ENCODE assay signal across 9 cellular contexts in genomic region chr16:70573451-70574121, GRCh38. TPM values are rescaled to one million over a fixed set of nuclear protein-coding genes. Genes with fewer than 3 reads are reported as not detected.
DNase-seq lines count a peak whose midpoint lies in the region; ATAC-seq, FAIRE-seq and TF ChIP-seq lines count a peak whose summit lies in the region.
"Had no signal": no experiment of that assay in that cellular context is flagged by ENCODE, and none has a peak within 500 bp of the region (broad histone marks: within the 10 kb centered on the region; RNA-seq: fewer than 3 reads in every experiment).

No MANE protein-coding gene starts in this region.

- WGBS in smooth muscle cell (ENCODE audit: low lambda C conversion rate) = 48% methylated on average over 5 of the region's 5 CpGs

- no peak for TF ChIP-seq POLR2A in breast epithelium (IDR thresholded peaks at IDR 0.05)

- H3K4me1 ChIP-seq in breast epithelium (peaks cover 11 to 25% of the 10 kb centered on the region in 2 donors), smooth muscle cell (ENCODE audit: low read depth) (peaks cover 5% of the 10 kb centered on the region)

- intact Hi-C loops in breast epithelium (cut with DNase I; ENCODE audit: low total_unique reads) = no loop called here

- ATAC-seq in GM21423 (IDR thresholded peaks at IDR 0.05; ENCODE audit: unreplicated experiment) (no peak), GM19023 (IDR thresholded peaks at IDR 0.05; ENCODE audit: unreplicated experiment) (no peak)

- peaks cover 74% of the 10 kb centered on the region for H3K4me1 Mint-ChIP-seq in HFFc6 (ENCODE audit: low read depth)

- DNase-seq in HFFc6 (peak; percentile 80), breast epithelium (ENCODE audit: low spot score in 2 of 2) (no peak), kidney epithelial cell (ENCODE audit: low read depth) (peak; percentile 58), smooth muscle cell (lab: John Stamatoyannopoulos, UW; ENCODE audit: unreplicated experiment) (no peak), hippocampal formation (lab: John Stamatoyannopoulos, UW) (no peak), frontal cortex (ENCODE audit: low spot score in 2 of 2) (no peak)
- DNase-seq: NCI-H1930 had no signal

- no peak for TF ChIP-seq CTCF in HFFc6 (IDR thresholded peaks at IDR 0.05)
- no peak for TF ChIP-seq CTCF in breast epithelium (IDR thresholded peaks at IDR 0.05)
- TF ChIP-seq CTCF in kidney epithelial cell (IDR thresholded peaks at IDR 0.05; ENCODE audit: insufficient read depth, low read length, poor library complexity, severe bottlenecking) = no peak
- TF ChIP-seq CTCF in smooth muscle cell (IDR thresholded peaks at IDR 0.05; ENCODE audit: borderline replicate concordance, insufficient read depth, poor library complexity, severe bottlenecking) = no peak

- H3K27ac Mint-ChIP-seq in HFFc6 = peak overlapping the region; percentile 79

- H3K4me3 ChIP-seq in breast epithelium (no peak overlapping the region), kidney epithelial cell (ENCODE audit: low read depth, low read length) (no peak overlapping the region), smooth muscle cell (no peak overlapping the region)

- no peak overlapping the region for H2AFZ ChIP-seq in smooth muscle cell (ENCODE audit: low read depth)

- H3K27me3 ChIP-seq in breast epithelium = no peaks in the 10 kb centered on the region
- no peaks in the 10 kb centered on the region for H3K27me3 ChIP-seq in kidney epithelial cell (ENCODE audit: control insufficient read depth, insufficient read depth, low read length)
- no peaks in the 10 kb centered on the region for H3K27me3 ChIP-seq in smooth muscle cell (ENCODE audit: low read depth)

- H3K27ac ChIP-seq in breast epithelium = peak overlapping the region; percentile 76 to 80
- H3K27ac ChIP-seq in smooth muscle cell (ENCODE audit: low read depth) = peak overlapping the region; percentile 40

- peaks cover 35% of the 10 kb centered on the region for H3F3A ChIP-seq in smooth muscle cell (ENCODE audit: low read depth)

- peaks cover 21% of the 10 kb centered on the region for H3K36me3 ChIP-seq in breast epithelium
- H3K36me3 ChIP-seq in kidney epithelial cell (ENCODE audit: control insufficient read depth, insufficient read depth, low read length) = peaks cover 4% of the 10 kb centered on the region
- H3K36me3 ChIP-seq in smooth muscle cell (ENCODE audit: low read depth) = peaks cover 25% of the 10 kb centered on the region

- peaks cover 3% of the 10 kb centered on the region for H3K27me3 Mint-ChIP-seq in HFFc6 (ENCODE audit: insufficient read depth)

- H3K4me2 ChIP-seq in smooth muscle cell = peak overlapping the region; percentile 50

- H3K79me2 ChIP-seq in smooth muscle cell (ENCODE audit: low read depth) = no peaks in the 10 kb centered on the region

- H4K20me1 ChIP-seq in smooth muscle cell (ENCODE audit: low read depth) = peaks cover 64% of the 10 kb centered on the region

- no peak overlapping the region for H3K9ac ChIP-seq in smooth muscle cell (ENCODE audit: low read depth)

- no peaks in the 10 kb centered on the region for H3K9me3 ChIP-seq in breast epithelium
- H3K9me3 ChIP-seq in smooth muscle cell (replicated peaks; ENCODE audit: low read depth) = no peaks in the 10 kb centered on the region

- FAIRE-seq in frontal cortex (lab: Jason Lieb, UNC) = no peak

- peaks cover 37% of the 10 kb centered on the region for H3K36me3 Mint-ChIP-seq in HFFc6 (ENCODE audit: low read depth)

- no peaks in the 10 kb centered on the region for H3K9me3 Mint-ChIP-seq in HFFc6

- H3K4me3 Mint-ChIP-seq in HFFc6 = peak overlapping the region; percentile 46

RNA-seq across cellular contexts. Expression of gene SF3B3, which starts 50.0 kb away (rescaled TPM):
- total RNA-seq in HFFc6 (2021; fragmentation: NEBNext Ultra II Directional; extraction: Animal tissue kit (Norgen Biotek cat#: 25700)) = 100 to 1,000 TPM; 289 to 358 (median 312) TPM
- total RNA-seq in breast epithelium = 100 to 1,000 TPM in 2 of 3 donors, 10 to 100 TPM in 1; 80.2 to 147 (median 133) TPM
- 103 and 140 TPM in 2 replicates for total RNA-seq in kidney epithelial cell
- total RNA-seq in smooth muscle cell = 98.9 and 126 TPM in 2 replicates
- polyA plus RNA-seq in smooth muscle cell = 129 and 137 TPM in 2 replicates
- 71.3 TPM for total RNA-seq in frontal cortex

RNA-seq across cellular contexts. Expression of gene COG4, which starts 50.2 kb away (rescaled TPM):
- total RNA-seq in HFFc6 (2021; fragmentation: NEBNext Ultra II Directional; extraction: Animal tissue kit (Norgen Biotek cat#: 25700)) = 10 to 100 TPM; 70.2 to 91.7 (median 80.2) TPM
- total RNA-seq in breast epithelium (10 to 100 TPM; 36.4 to 46.1 (median 41.3) TPM), kidney epithelial cell (37.7 and 46.4 TPM in 2 replicates), smooth muscle cell (39.8 and 49.4 TPM in 2 replicates), frontal cortex (45.7 TPM)
- 40.0 and 61.9 TPM in 2 replicates for polyA plus RNA-seq in smooth muscle cell

Comparison
In these comparisons a context has a peak if more than half of its experiments do, and no peak if none do; other contexts are left out.
1. DNase-seq: peak in HFFc6 (single experiment) and kidney epithelial cell (single experiment); none in breast epithelium (0 of 2), smooth muscle cell (single experiment), hippocampal formation (0 of 2) and frontal cortex (0 of 2).